Comparison of ENCODE assay signal across 25 cellular contexts in the genomic region with DNA sequence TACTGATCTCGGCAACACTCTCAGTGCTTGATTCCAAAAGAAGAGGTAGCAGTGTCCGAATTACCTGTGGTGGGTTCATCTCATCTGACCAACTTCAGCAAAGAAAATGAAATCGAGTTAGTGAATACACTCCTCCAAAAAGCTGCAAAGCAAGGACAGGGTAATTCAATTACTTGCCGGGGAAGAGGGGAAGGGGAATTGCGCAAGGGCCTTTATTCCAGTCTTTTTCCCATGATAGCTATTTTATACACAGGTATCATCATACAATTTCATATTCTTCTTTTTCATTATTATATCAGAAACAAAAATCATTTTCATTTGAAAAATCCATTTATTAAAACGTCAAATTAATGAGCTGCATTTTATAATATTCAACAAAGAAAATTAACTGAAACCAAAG. TPM values are rescaled to one million over a fixed set of nuclear protein-coding genes. Genes with fewer than 3 reads are reported as not detected.
DNase-seq lines count a peak whose midpoint lies in the region; ATAC-seq, FAIRE-seq and TF ChIP-seq lines count a peak whose summit lies in the region.
"Had no signal": no experiment of that assay in that cellular context is flagged by ENCODE, and none has a peak within 500 bp of the region (broad histone marks: within the 10 kb centered on the region; RNA-seq: fewer than 3 reads in every experiment).

No MANE protein-coding gene starts in this region.

- intact Hi-C loops in GM12878 (cut with micrococcal nuclease; ENCODE audit: unreplicated experiment) (no loop called here), PC-9 (cut with micrococcal nuclease; ENCODE audit: unreplicated experiment) (no loop called here)

- no peak for TF ChIP-seq POLR2A in GM12878 (IDR thresholded peaks at IDR 0.05; ENCODE audit: low read depth, low read length)

- H3K4me1 ChIP-seq in GM12878 (ENCODE audit: control insufficient read depth, insufficient read depth, low read length) (peaks cover 37% of the 10 kb centered on the region), PC-9 (replicated peaks; ENCODE audit: insufficient read depth) (no peaks in the 10 kb centered on the region)
- H3K4me1 ChIP-seq: BE2C had no signal

- CTCF ChIA-PET in GM12878 (lab: Yijun Ruan, JAX): interaction anchor here (0.6 to 2.4 kb wide), 3 partner anchors 12 to 490 kb away, joined by 3 to 11 read pairs (median 3); no protein-coding TSS in a partner anchor
- CTCF ChIA-PET in PC-9 (lab: Charles Lee): no interaction called here

- H3K4me3 Mint-ChIP-seq in stimulated activated naive CD8-positive, alpha-beta T cell treated with anti-CD3 and anti-CD28 coated beads, Interleukin-15, Interleukin-2, amounts not matched to agents 100 ng/mL and 50 ng/mL, for 24 hours: no peak overlapping the region
- no peak overlapping the region for H3K4me3 Mint-ChIP-seq in stimulated activated naive B cell treated with anti-CD40 and anti-IgM and Interleukin-4, amounts not matched to agents 10 μg/mL and 1 μg/mL and 100 μg/mL, for 72 hours
- H3K4me3 Mint-ChIP-seq: CD14-positive monocyte; CD4-positive, alpha-beta T cell; CD8-positive, alpha-beta memory T cell had no signal

- H3K27ac ChIP-seq in GM12878 (ENCODE audit: control insufficient read depth, insufficient read depth) (peak overlapping the region; percentile 21), PC-9 (no peak overlapping the region)
- H3K27ac ChIP-seq: A549; BLaER1 treated with 17β-estradiol and CSF1 and Interleukin-3, amounts not matched to agents 10 nM and 100 nM had no signal

- H3K27me3 ChIP-seq in GM12878 (replicated peaks in 1 of 2; ENCODE audit: control insufficient read depth in 2 of 2, insufficient read depth in 2 of 2, low read length in 1 of 2) (no peaks in the 10 kb centered on the region), PC-9 (ENCODE audit: insufficient read depth, low read depth) (no peaks in the 10 kb centered on the region)
- H3K27me3 ChIP-seq: BE2C; BLaER1 treated with 17β-estradiol and CSF1 and Interleukin-3, amounts not matched to agents 10 nM and 100 nM had no signal

- H3K9ac ChIP-seq in GM12878 (ENCODE audit: control insufficient read depth, insufficient read depth, low read length): no peak overlapping the region
- H3K9ac ChIP-seq: BLaER1 treated with 17β-estradiol and CSF1 and Interleukin-3, amounts not matched to agents 10 nM and 100 nM had no signal

- peaks cover 15 to 44% of the 10 kb centered on the region in 2 experiments for H3K36me3 ChIP-seq in GM12878 (ENCODE audit: control insufficient read depth in 2 of 2, insufficient read depth in 2 of 2, low read length in 1 of 2)
- peaks cover 16% of the 10 kb centered on the region for H3K36me3 ChIP-seq in PC-9 (ENCODE audit: low read depth)

- no peaks in the 10 kb centered on the region for H3F3A ChIP-seq in PC-9 (ENCODE audit: insufficient read depth, low read depth)

- POLR2A ChIA-PET in GM12878 (lab: Charles Lee) (no interaction called here), PC-9 (lab: Charles Lee; ENCODE audit: unreplicated experiment) (no interaction called here)

- H3K79me2 ChIP-seq in GM12878 (ENCODE audit: control insufficient read depth, insufficient read depth, low read length): peaks cover 1% of the 10 kb centered on the region; the same call in 1 of the 2 replicates
- H3K79me2 ChIP-seq in PC-9 (ENCODE audit: low read depth): no peaks in the 10 kb centered on the region

- DNase-seq in stimulated activated naive CD8-positive, alpha-beta T cell treated with anti-CD3 and anti-CD28 coated beads, Interleukin-15, Interleukin-2, amounts not matched to agents 100 U/mL and 50 U/mL, for 24 hours: no peak
- DNase-seq in GM12878 (ENCODE audit: low read depth, low spot score) (no peak), NCI-H2196 (lab: John Stamatoyannopoulos, UW; ENCODE audit: unreplicated experiment) (no peak), PC-9 (no peak)
- no peak for DNase-seq in stimulated activated naive B cell treated with anti-CD40 and anti-IgM and Interleukin-4, amounts not matched to agents 10 μg/mL and 1 μg/mL and 100 μg/mL, for 72 hours
- DNase-seq: 8988T; ACHN; AML-193; BE2C; CD4-positive, alpha-beta T cell; CD8-positive, alpha-beta memory T cell; DMS 273 treated with DMSO at 0.1 percent for 48 hours; DMS79; EL; GDM1; GOT3; H7; HCEC 1CT had no signal

- H3K27me3 Mint-ChIP-seq in stimulated activated naive CD8-positive, alpha-beta T cell treated with anti-CD3 and anti-CD28 coated beads, Interleukin-15, Interleukin-2, amounts not matched to agents 100 ng/mL and 50 ng/mL, for 24 hours: no peaks in the 10 kb centered on the region
- no peaks in the 10 kb centered on the region for H3K27me3 Mint-ChIP-seq in stimulated activated naive B cell treated with anti-CD40 and anti-IgM and Interleukin-4, amounts not matched to agents 10 μg/mL and 1 μg/mL and 100 μg/mL, for 72 hours
- H3K27me3 Mint-ChIP-seq: CD4-positive, alpha-beta T cell; CD8-positive, alpha-beta memory T cell had no signal

- H3K4me1 Mint-ChIP-seq in stimulated activated naive CD8-positive, alpha-beta T cell treated with anti-CD3 and anti-CD28 coated beads, Interleukin-15, Interleukin-2, amounts not matched to agents 100 ng/mL and 50 ng/mL, for 24 hours (ENCODE audit: low read depth): peaks cover 18% of the 10 kb centered on the region
- H3K4me1 Mint-ChIP-seq in stimulated activated naive B cell treated with anti-CD40 and anti-IgM and Interleukin-4, amounts not matched to agents 10 μg/mL and 1 μg/mL and 100 μg/mL, for 72 hours: peaks cover 12 to 21% of the 10 kb centered on the region in 2 donors
- H3K4me1 Mint-ChIP-seq: CD8-positive, alpha-beta memory T cell had no signal

- ATAC-seq in stimulated activated naive CD8-positive, alpha-beta T cell treated with anti-CD3 and anti-CD28 coated beads, Interleukin-15, Interleukin-2, amounts not matched to agents 100 U/mL and 50 U/mL, for 24 hours: no peak
- ATAC-seq in GM12878: no peak
- no peak for ATAC-seq in stimulated activated naive B cell treated with anti-CD40 and anti-IgM and Interleukin-4, amounts not matched to agents 10 μg/mL and 1 μg/mL and 100 μg/mL, for 72 hours (replicated peaks)
- ATAC-seq: A549 had no signal

- H4K20me1 ChIP-seq in GM12878 (ENCODE audit: control insufficient read depth, insufficient read depth): no peaks in the 10 kb centered on the region
- no peaks in the 10 kb centered on the region for H4K20me1 ChIP-seq in PC-9 (ENCODE audit: insufficient read depth)

- no peaks in the 10 kb centered on the region for H3K9me2 ChIP-seq in PC-9 (ENCODE audit: insufficient read depth)

- BruUV-seq in GM12878 (replicated peaks; lab: Mats Ljungman, UMichigan) (no TSS peak), PC-9 (replicated peaks; lab: Mats Ljungman, UMichigan) (no TSS peak)

- no peaks in the 10 kb centered on the region for H3K9me3 Mint-ChIP-seq in stimulated activated naive CD8-positive, alpha-beta T cell treated with anti-CD3 and anti-CD28 coated beads, Interleukin-15, Interleukin-2, amounts not matched to agents 100 ng/mL and 50 ng/mL, for 24 hours
- no peaks in the 10 kb centered on the region for H3K9me3 Mint-ChIP-seq in stimulated activated naive B cell treated with anti-CD40 and anti-IgM and Interleukin-4, amounts not matched to agents 10 μg/mL and 1 μg/mL and 100 μg/mL, for 72 hours
- H3K9me3 Mint-ChIP-seq: CD4-positive, alpha-beta T cell; CD8-positive, alpha-beta memory T cell had no signal

- H2AFZ ChIP-seq in GM12878 (ENCODE audit: control insufficient read depth, low read depth, low read length) (no peak overlapping the region), PC-9 (no peak overlapping the region)

- in situ Hi-C loops in GM12878 (cut with MboI): no loop called here

- TF ChIP-seq EP300 in GM12878 (IDR thresholded peaks at IDR 0.05; ENCODE audit: borderline replicate concordance in 1 of 2, control insufficient read depth in 1 of 2, low read depth in 2 of 2, low read length in 2 of 2): no peak

- no peak for TF ChIP-seq CTCF in GM12878 (IDR thresholded peaks at IDR 0.05 in 2 of 3, conservative IDR thresholded peaks at IDR 0.05 in 1 of 3; ENCODE audit: control insufficient read depth in 2 of 3, extremely low read depth in 1 of 3, insufficient read depth in 1 of 3, low read depth in 3 of 3, low read length in 3 of 3)
- no peak for TF ChIP-seq CTCF in PC-9 (conservative IDR thresholded peaks at IDR 0.05)

- no peak overlapping the region for H3K4me2 ChIP-seq in GM12878 (ENCODE audit: control insufficient read depth, insufficient read depth)
- H3K4me2 ChIP-seq in PC-9: no peak overlapping the region
- H3K4me2 ChIP-seq: A549; BLaER1 treated with 17β-estradiol and CSF1 and Interleukin-3, amounts not matched to agents 10 nM and 100 nM had no signal

- SMC1A ChIA-PET in GM12878 (lab: Charles Lee; ENCODE audit: uncharacterized antibody, unreplicated experiment): interaction anchor here (0.9 to 2.4 kb wide), 5 partner anchors 9 to 41 kb away, joined by 3 to 10 read pairs (median 4); no protein-coding TSS in a partner anchor

- H3K4me3 ChIP-seq in GM12878 (no peak overlapping the region), PC-9 (no peak overlapping the region)
- H3K4me3 ChIP-seq: A549; BLaER1 treated with 17β-estradiol and CSF1 and Interleukin-3, amounts not matched to agents 10 nM and 100 nM had no signal

- RAD21 ChIA-PET in GM12878 (lab: Charles Lee; ENCODE audit: unreplicated experiment): no interaction called here

- no peak for FAIRE-seq in GM12878 (lab: Jason Lieb, UNC)
- FAIRE-seq: A549, D721Med, GM12891, GM18507 had no signal

- H3K27ac Mint-ChIP-seq in stimulated activated naive CD8-positive, alpha-beta T cell treated with anti-CD3 and anti-CD28 coated beads, Interleukin-15, Interleukin-2, amounts not matched to agents 100 ng/mL and 50 ng/mL, for 24 hours: peak overlapping the region; percentile 23
- peak overlapping the region; percentile 47 for H3K27ac Mint-ChIP-seq in stimulated activated naive B cell treated with anti-CD40 and anti-IgM and Interleukin-4, amounts not matched to agents 10 μg/mL and 1 μg/mL and 100 μg/mL, for 72 hours
- H3K27ac Mint-ChIP-seq: CD4-positive, alpha-beta T cell had no signal

- peaks cover 92% of the 10 kb centered on the region for H3K36me3 Mint-ChIP-seq in stimulated activated naive CD8-positive, alpha-beta T cell treated with anti-CD3 and anti-CD28 coated beads, Interleukin-15, Interleukin-2, amounts not matched to agents 100 ng/mL and 50 ng/mL, for 24 hours (ENCODE audit: low read depth)
- peaks cover 45 to 58% of the 10 kb centered on the region in 2 donors for H3K36me3 Mint-ChIP-seq in stimulated activated naive B cell treated with anti-CD40 and anti-IgM and Interleukin-4, amounts not matched to agents 10 μg/mL and 1 μg/mL and 100 μg/mL, for 72 hours

- 74% methylated on average over 6 of the region's 6 CpGs for WGBS in GM12878 (ENCODE audit: insufficient coverage, insufficient replicate concordance, low lambda C conversion rate, missing lambda C conversion rate)

- no peak for TF ChIP-seq RAD21 in GM12878 (IDR thresholded peaks at IDR 0.05; ENCODE audit: insufficient read depth, low read depth, low read length)

- H3K9me3 ChIP-seq in GM12878 (replicated peaks; ENCODE audit: control insufficient read depth, insufficient read depth, low read length) (no peaks in the 10 kb centered on the region), PC-9 (ENCODE audit: insufficient read depth, low read depth) (no peaks in the 10 kb centered on the region)
- H3K9me3 ChIP-seq: A549; BE2C; BLaER1 treated with 17β-estradiol and CSF1 and Interleukin-3, amounts not matched to agents 10 nM and 100 nM had no signal

RNA-seq across cellular contexts. Expression of a gene that starts 42.9 kb away (rescaled TPM):
- 501 and 589 TPM in 2 replicates for total RNA-seq in GM12878 (2013; cell fraction: nucleolus; rRNA removed)
- total RNA-seq in GM12878 (2014; rRNA removed) (78.7 and 83.0 TPM in 2 replicates), GM12878 (2014; rRNA removed; fragmentation: Illumina TruSeq; extraction: Trizol) (42.8 and 46.8 TPM in 2 replicates), GM12878 (2021) (106 and 107 TPM in 2 replicates), PC-9 (2021) (117 and 126 TPM in 2 replicates)
- polyA plus RNA-seq in GM12878 (2011; ENCODE audit: low read depth): 71.2 TPM
- polyA plus RNA-seq in GM12878 (2011; rRNA removed) (22.8 and 52.1 TPM in 2 replicates), GM12878 (2014; fragmentation: Illumina TruSeq; extraction: Trizol) (91.1 and 118 TPM in 2 replicates), GM12878 (2014; fragmentation: Nextera tagmentation; extraction: Ambion mirVana) (10 to 100 TPM; 50.6 to 60.2 TPM), GM12878 (2014; rRNA removed) (116 and 124 TPM in 2 replicates), GM12878 (2016; fragmentation: Nextera tagmentation; extraction: Ambion mirVana) (10 to 100 TPM; 34.2 to 41.4 TPM)
- polyA plus RNA-seq in GM12878 (2011; cell fraction: cytosol; rRNA removed): 75.8 and 119 TPM in 2 replicates
- polyA plus RNA-seq in GM12878 (2011; cell fraction: nucleus; rRNA removed): 476 and 506 TPM in 2 replicates
- polyA plus RNA-seq in GM12878 (2012): 86.4 and 111 TPM in 2 replicates
- 130 and 134 TPM in 2 replicates for polyA minus RNA-seq in GM12878 (2011; rRNA and poly(A)+ RNA removed)
- polyA minus RNA-seq in GM12878 (2011; cell fraction: cytosol; rRNA and poly(A)+ RNA removed): 51.9 and 67.2 TPM in 2 replicates
- 237 and 297 TPM in 2 replicates for polyA minus RNA-seq in GM12878 (2011; cell fraction: nucleus; rRNA and poly(A)+ RNA removed)
